22 cellular contexts compared by ENCODE assay signal in the genomic region with DNA sequence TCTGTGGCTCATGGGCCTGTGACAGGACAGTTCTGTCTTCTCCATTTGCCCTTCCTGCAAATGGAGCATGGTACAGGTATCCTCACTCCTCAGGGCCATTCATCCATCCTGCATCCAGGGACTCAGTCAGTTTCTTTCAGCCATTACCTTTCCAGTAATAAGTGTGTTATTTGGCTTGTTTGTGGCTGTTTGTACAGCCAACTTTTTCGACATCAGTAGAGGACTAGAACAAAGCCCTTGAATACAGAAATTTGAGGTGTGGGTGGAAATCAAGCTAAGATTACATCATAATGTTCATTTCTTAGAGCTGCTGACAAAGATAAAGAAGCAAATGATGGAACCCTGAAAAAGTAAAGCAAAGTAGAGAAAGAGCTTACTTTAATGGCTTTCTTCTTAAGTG.
"Had no signal": no experiment of that assay in that cellular context is flagged by ENCODE, and none has a peak within 500 bp of the region (broad histone marks: within the 10 kb centered on the region; RNA-seq: fewer than 3 reads in every experiment).

No MANE protein-coding gene starts in this region.

- H3K36me3 Mint-ChIP-seq: memory B cell; naive thymus-derived CD4-positive, alpha-beta T cell; natural killer cell treated with Interleukin-12 subunit alpha and Interleukin-12 subunit beta and Interleukin-15 and Interleukin-18, amount 100 ng/mL, for 72 hours; stimulated activated naive B cell treated with anti-CD40 and anti-IgM and Interleukin-4, amounts not matched to agents 10 μg/mL and 1 μg/mL and 100 μg/mL, for 72 hours had no signal

- H3K4me1 Mint-ChIP-seq: memory B cell; naive thymus-derived CD4-positive, alpha-beta T cell; stimulated activated naive B cell treated with anti-CD40 and anti-IgM and Interleukin-4, amounts not matched to agents 10 μg/mL and 1 μg/mL and 100 μg/mL, for 72 hours had no signal

- H3K4me2 ChIP-seq: hepatocyte had no signal

- H3K4me3 ChIP-seq: hepatocyte, mucosa of descending colon, ovary, right atrium auricular region, skin epidermis, stomach, testis, thyroid gland, transverse colon, uterus had no signal

- H3K27me3 Mint-ChIP-seq: memory B cell; naive thymus-derived CD4-positive, alpha-beta T cell; natural killer cell treated with Interleukin-12 subunit alpha and Interleukin-12 subunit beta and Interleukin-15 and Interleukin-18, amount 100 ng/mL, for 72 hours; progenitor cell of endocrine pancreas; stimulated activated naive B cell treated with anti-CD40 and anti-IgM and Interleukin-4, amounts not matched to agents 10 μg/mL and 1 μg/mL and 100 μg/mL, for 72 hours had no signal

- H3K27ac ChIP-seq: hepatocyte, ovary, right atrium auricular region, skin epidermis, stomach, testis, transverse colon, uterus had no signal

- H3K27me3 ChIP-seq: hepatocyte, ovary, right atrium auricular region, stomach, testis, thyroid gland, transverse colon, uterus had no signal

- H3K4me1 ChIP-seq: testis, uterus had no signal

- H3K4me3 Mint-ChIP-seq: memory B cell; naive thymus-derived CD4-positive, alpha-beta T cell; natural killer cell treated with Interleukin-12 subunit alpha and Interleukin-12 subunit beta and Interleukin-15 and Interleukin-18, amount 100 ng/mL, for 72 hours; stimulated activated naive B cell treated with anti-CD40 and anti-IgM and Interleukin-4, amounts not matched to agents 10 μg/mL and 1 μg/mL and 100 μg/mL, for 72 hours had no signal

- ATAC-seq: mucosa of descending colon; naive thymus-derived CD4-positive, alpha-beta T cell; natural killer cell treated with Interleukin-12 subunit alpha and Interleukin-12 subunit beta and Interleukin-15 and Interleukin-18, amount 100 ng/mL, for 72 hours; sciatic nerve; stimulated activated naive B cell treated with anti-CD40 and anti-IgM and Interleukin-4, amounts not matched to agents 10 μg/mL and 1 μg/mL and 100 μg/mL, for 72 hours; stimulated activated naive CD8-positive, alpha-beta T cell treated with anti-CD3 and anti-CD28 coated beads, Interleukin-15, Interleukin-2, amounts not matched to agents 100 U/mL and 50 U/mL, for 24 hours had no signal

- H3K9me3 ChIP-seq: mucosa of descending colon, ovary, right atrium auricular region, stomach, testis, thyroid gland, transverse colon, uterus had no signal

- H3K36me3 ChIP-seq: ovary, right atrium auricular region, stomach, thyroid gland, transverse colon, uterus had no signal

- DNase-seq: midbrain; mucosa of descending colon; naive thymus-derived CD4-positive, alpha-beta T cell; ovary; stimulated activated CD4-positive, alpha-beta T cell treated with anti-CD3 and anti-CD28 coated beads, Interleukin-12 subunit alpha, Interleukin-12 subunit beta, amount 100 ng/mL, for 4 hours; stimulated activated CD4-positive, alpha-beta T cell treated with anti-CD3 and anti-CD28 coated beads, Interleukin-15, amount 100 ng/mL, for 24 hours; stimulated activated CD4-positive, alpha-beta T cell treated with anti-CD3 and anti-CD28 coated beads, Interleukin-2, amount 100 ng/mL, for 24 hours; stimulated activated CD4-positive, alpha-beta T cell treated with anti-CD3 and anti-CD28 coated beads, Interleukin-4, amount 100 ng/mL, for 1 hour; stimulated activated naive B cell treated with anti-CD40 and anti-IgM and Interleukin-4, amounts not matched to agents 10 μg/mL and 1 μg/mL and 100 μg/mL, for 72 hours; stimulated activated naive CD8-positive, alpha-beta T cell treated with anti-CD3 and anti-CD28 coated beads, Interleukin-15, Interleukin-2, amounts not matched to agents 100 U/mL and 50 U/mL, for 24 hours; stomach; testis; thyroid gland; transverse colon; uterus had no signal
